In genomic region chr12:846376-846775, GRCh38 we compare ENCODE assay signal across 19 cellular contexts.
"Had no signal": no experiment of that assay in that cellular context is flagged by ENCODE, and none has a peak within 500 bp of the region (broad histone marks: within the 10 kb centered on the region; RNA-seq: fewer than 3 reads in every experiment).

No MANE protein-coding gene starts in this region.

- H3K36me3 ChIP-seq: tibial artery had no signal

- H3K9me3 ChIP-seq: tibial artery had no signal

- H3K4me3 ChIP-seq: SK-N-MC, tibial artery had no signal

- H3K27ac ChIP-seq: SK-N-MC, tibial artery had no signal

- ATAC-seq: activated CD4-positive, alpha-beta T cell treated with anti-CD3 and anti-CD28 coated beads for 36 hours; activated CD8-positive, alpha-beta memory T cell treated with anti-CD3 and anti-CD28 coated beads, Interleukin-2, amount 10 ng/mL, durations not matched to agents 7 days and 5 days; natural killer cell treated with Interleukin-12 subunit alpha and Interleukin-12 subunit beta and Interleukin-15 and Interleukin-18, amount 100 ng/mL, for 72 hours; stimulated activated naive CD8-positive, alpha-beta T cell treated with anti-CD3 and anti-CD28 coated beads, Interleukin-15, Interleukin-2, amounts not matched to agents 100 U/mL and 50 U/mL, for 24 hours; WTC11 had no signal

- H3K27ac Mint-ChIP-seq: activated CD4-positive, alpha-beta T cell treated with anti-CD3 and anti-CD28 coated beads for 36 hours; activated CD8-positive, alpha-beta memory T cell treated with anti-CD3 and anti-CD28 coated beads, Interleukin-2, amount 10 ng/mL, durations not matched to agents 7 days and 5 days; T-helper 2 cell treated with Interferon-gamma antibody and Interleukin-4, amounts not matched to agents 5 μg/mL and 100 μg/mL, for 36 hours; WTC11 had no signal

- H3K27me3 Mint-ChIP-seq: activated CD4-positive, alpha-beta T cell treated with anti-CD3 and anti-CD28 coated beads for 36 hours; activated CD8-positive, alpha-beta memory T cell treated with anti-CD3 and anti-CD28 coated beads, Interleukin-2, amount 10 ng/mL, durations not matched to agents 7 days and 5 days; activated naive CD8-positive, alpha-beta T cell; natural killer cell treated with Interleukin-12 subunit alpha and Interleukin-12 subunit beta and Interleukin-15 and Interleukin-18, amount 100 ng/mL, for 72 hours had no signal

- H3K4me3 Mint-ChIP-seq: activated CD4-positive, alpha-beta T cell treated with anti-CD3 and anti-CD28 coated beads for 36 hours; activated CD8-positive, alpha-beta memory T cell treated with anti-CD3 and anti-CD28 coated beads, Interleukin-2, amount 10 ng/mL, durations not matched to agents 7 days and 5 days; activated naive CD8-positive, alpha-beta T cell; natural killer cell treated with Interleukin-12 subunit alpha and Interleukin-12 subunit beta and Interleukin-15 and Interleukin-18, amount 100 ng/mL, for 72 hours; T-helper 2 cell treated with Interferon-gamma antibody and Interleukin-4, amounts not matched to agents 5 μg/mL and 100 μg/mL, for 36 hours; WTC11 had no signal

- H3K27me3 ChIP-seq: tibial artery had no signal

- DNase-seq: activated CD4-positive, alpha-beta T cell treated with anti-CD3 and anti-CD28 coated beads for 36 hours; activated CD4-positive, alpha-beta T cell treated with anti-CD3 and anti-CD28 coated beads, Interleukin-2, amount 50 U/mL, for 48 hours; activated CD8-positive, alpha-beta memory T cell treated with anti-CD3 and anti-CD28 coated beads, Interleukin-2, amount 10 ng/mL, durations not matched to agents 7 days and 5 days; activated gamma-delta T cell; activated T-cell treated with anti-CD3 and anti-CD28 coated beads, Interleukin-2, amount 50 U/mL, for 1 hour; dermis blood vessel endothelial cell; effector memory CD4-positive, alpha-beta T cell; foreskin fibroblast; mesendoderm; nucleus accumbens; posterior cingulate gyrus; stimulated activated naive CD8-positive, alpha-beta T cell treated with anti-CD3 and anti-CD28 coated beads, Interleukin-15, Interleukin-2, amounts not matched to agents 100 U/mL and 50 U/mL, for 24 hours; substantia nigra; tibial artery had no signal

- H3K9me3 Mint-ChIP-seq: natural killer cell treated with Interleukin-12 subunit alpha and Interleukin-12 subunit beta and Interleukin-15 and Interleukin-18, amount 100 ng/mL, for 72 hours had no signal
